In the genomic region with DNA sequence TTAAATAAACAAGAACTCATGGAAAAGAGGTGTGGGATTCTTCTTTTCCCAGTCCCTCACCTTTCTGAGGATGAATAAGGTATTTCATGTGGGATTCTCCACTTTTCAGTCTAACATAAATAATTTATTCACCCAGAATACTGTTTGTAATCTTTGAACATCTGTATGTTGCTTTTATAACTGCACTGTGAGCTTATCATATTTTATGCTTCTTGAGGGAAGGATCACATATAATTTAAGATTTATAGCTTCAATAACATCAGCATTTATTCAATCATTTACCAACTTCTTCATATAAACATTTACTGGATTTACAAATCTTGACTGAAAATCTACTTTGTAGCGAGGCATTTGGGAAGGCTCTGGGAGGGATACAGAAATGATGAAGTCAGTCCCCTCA, we compare ENCODE assay signal across 8 cellular contexts.
"Had no signal": no experiment of that assay in that cellular context is flagged by ENCODE, and none has a peak within 500 bp of the region (broad histone marks: within the 10 kb centered on the region; RNA-seq: fewer than 3 reads in every experiment).

No MANE protein-coding gene starts in this region.

- ATAC-seq: HCT116, HepG2 had no signal

- H3K4me3 Mint-ChIP-seq: HFFc6, IgD-negative memory B cell had no signal

- H3K27ac Mint-ChIP-seq: HFFc6, IgD-negative memory B cell had no signal

- H3K36me3 Mint-ChIP-seq: IgD-negative memory B cell had no signal

- DNase-seq: GM23248, GOT3, H7, HFFc6, KBM-7 had no signal
